Comparison of ENCODE assay signal across 8 cellular contexts in genomic region chr17:7204828-7205461, GRCh38. TPM values are rescaled to one million over a fixed set of nuclear protein-coding genes. Genes with fewer than 3 reads are reported as not detected.
A peak's percentile ranks its signal among the peaks of the same experiment; 100 is the strongest.
DNase-seq lines count a peak whose midpoint lies in the region; ATAC-seq and TF ChIP-seq lines count a peak whose summit lies in the region.

No MANE protein-coding gene starts in this region.

- H3K9ac ChIP-seq in BLaER1 = peak overlapping the region; percentile 59; the same call in 1 of the 2 replicates

- H3K27me3 Mint-ChIP-seq in activated naive CD8-positive, alpha-beta T cell treated with anti-CD3 and anti-CD28 coated beads, Interleukin-2, amount 50 U/mL, for 24 hours = no peaks in the 10 kb centered on the region

- H3K36me3 ChIP-seq in BLaER1 (peaks cover 59% of the 10 kb centered on the region), transverse colon (no peaks in the 10 kb centered on the region)

- intact Hi-C loops in left cardiac atrium (cut with DNase I) (no loop called here), posterior vena cava (cut with DNase I) (no loop called here), transverse colon (cut with DNase I; ENCODE audit: low total_unique reads) (no loop called here)

- H3K27me3 ChIP-seq in BLaER1 = no peaks in the 10 kb centered on the region
- H3K27me3 ChIP-seq in transverse colon = no peaks in the 10 kb centered on the region

- DNase-seq in SK-MEL-5 (ENCODE audit: low read depth, low spot score) = peak; percentile 81
- peak; percentile 94 for DNase-seq in activated naive CD8-positive, alpha-beta T cell treated with anti-CD3 and anti-CD28 coated beads, Interleukin-2, amount 50 U/mL, for 24 hours
- DNase-seq in left cardiac atrium = peak; percentile 92
- DNase-seq in posterior vena cava (ENCODE audit: low spot score) = peak; percentile 95
- peak; percentile 87 for DNase-seq in transverse colon

- in situ Hi-C loops in SK-MEL-5 (cut with HindIII; ENCODE audit: low pct_unique_long_range_greater_than_20kb, low sequenced_read_pairs) (no loop called here), transverse colon (cut with MboI; ENCODE audit: low pct_ligation_motif_present in 1 of 4, low pct_unique_long_range_greater_than_20kb in 1 of 4, low sequenced_read_pairs in 3 of 4) (no loop called here)

- peak overlapping the region; percentile 66 for H3K4me3 Mint-ChIP-seq in activated naive CD8-positive, alpha-beta T cell treated with anti-CD3 and anti-CD28 coated beads, Interleukin-2, amount 50 U/mL, for 24 hours

- H4K20me1 ChIP-seq in BLaER1 = peaks cover 53% of the 10 kb centered on the region; the same call in 1 of the 2 replicates

- H3K4me1 ChIP-seq in BLaER1 (peaks cover 50% of the 10 kb centered on the region), transverse colon (peaks cover 3 to 15% (median 5%) of the 10 kb centered on the region in 4 donors)

- no peak for TF ChIP-seq POLR2A in transverse colon (IDR thresholded peaks at IDR 0.05)

- TF ChIP-seq EP300 in transverse colon (IDR thresholded peaks at IDR 0.05; ENCODE audit: low read depth) = no peak

- no peaks in the 10 kb centered on the region for H3K9me3 ChIP-seq in BLaER1
- no peaks in the 10 kb centered on the region for H3K9me3 ChIP-seq in transverse colon

- ATAC-seq in GM19324 (IDR thresholded peaks at IDR 0.05; ENCODE audit: low FRiP score, unreplicated experiment) = peak; percentile 75
- peak; percentile 64 for ATAC-seq in HG03469 (IDR thresholded peaks at IDR 0.05; ENCODE audit: unreplicated experiment)
- ATAC-seq in activated naive CD8-positive, alpha-beta T cell treated with anti-CD3 and anti-CD28 coated beads, Interleukin-2, amount 50 U/mL, for 24 hours = peak; percentile 90
- ATAC-seq in left cardiac atrium = peak; percentile 90 to 91

- H3K36me3 Mint-ChIP-seq in activated naive CD8-positive, alpha-beta T cell treated with anti-CD3 and anti-CD28 coated beads, Interleukin-2, amount 50 U/mL, for 24 hours (ENCODE audit: low read depth) = peaks cover 2% of the 10 kb centered on the region

- H3K27ac ChIP-seq in BLaER1 = 0 out of 2 replicates have a peak overlapping the region, but pooled peaks have one; percentile 40
- peak overlapping the region; percentile 51 to 73 (median 60) for H3K27ac ChIP-seq in transverse colon

- H3K4me1 Mint-ChIP-seq in activated naive CD8-positive, alpha-beta T cell treated with anti-CD3 and anti-CD28 coated beads, Interleukin-2, amount 50 U/mL, for 24 hours = peaks cover 28% of the 10 kb centered on the region

- H3K4me3 ChIP-seq in BLaER1 (peak overlapping the region; percentile 64), transverse colon (peak overlapping the region; percentile 22 to 49 (median 31))

- H3K27ac Mint-ChIP-seq in activated naive CD8-positive, alpha-beta T cell treated with anti-CD3 and anti-CD28 coated beads, Interleukin-2, amount 50 U/mL, for 24 hours = peak overlapping the region; percentile 81

- no peak for TF ChIP-seq CTCF in transverse colon (IDR thresholded peaks at IDR 0.05)

- peak overlapping the region; percentile 80 for H3K4me2 ChIP-seq in BLaER1

- no peaks in the 10 kb centered on the region for H3K9me3 Mint-ChIP-seq in activated naive CD8-positive, alpha-beta T cell treated with anti-CD3 and anti-CD28 coated beads, Interleukin-2, amount 50 U/mL, for 24 hours

- WGBS in transverse colon (ENCODE audit: low coverage in 1 of 2), 2 donors = 1% methylated on average over 25 of the region's 34 CpGs; no CpG with 5 or more reads in 1 of the 2 donors

RNA-seq across cellular contexts. Expression of gene DLG4, which starts 14.7 kb away (rescaled TPM):
- total RNA-seq in SK-MEL-5 (2014; rRNA removed; shearing (Covaris generic)) = 3.7 and 3.9 TPM in 2 replicates
- polyA plus RNA-seq in SK-MEL-5 (2015; cell fraction: cytosol; rRNA removed) = 5.0 and 9.0 TPM in 2 replicates
- polyA plus RNA-seq in SK-MEL-5 (2015; cell fraction: nucleus; rRNA removed) = 20.1 and 25.9 TPM in 2 replicates
- 10 to 100 TPM; 21.3 to 22.9 TPM for total RNA-seq in left cardiac atrium
- 10 to 100 TPM; 20.8 to 21.2 TPM for total RNA-seq in posterior vena cava
- total RNA-seq in transverse colon = 10 to 100 TPM in 1 of 4 donors, 1 to 10 TPM in 3; 2.4 to 15.7 (median 6.1) TPM

RNA-seq across cellular contexts. Expression of gene ACADVL, which starts 14.8 kb away (rescaled TPM):
- total RNA-seq in SK-MEL-5 (2014; rRNA removed; shearing (Covaris generic)) = 123 and 148 TPM in 2 replicates
- 149 and 184 TPM in 2 replicates for polyA plus RNA-seq in SK-MEL-5 (2015; cell fraction: cytosol; rRNA removed)
- 1,839 and 2,323 TPM in 2 replicates for polyA plus RNA-seq in SK-MEL-5 (2015; cell fraction: nucleus; rRNA removed)
- total RNA-seq in left cardiac atrium = 1,000 to 10,000 TPM in 1 of 2 donors, 100 to 1,000 TPM in 1; 891 to 1,101 TPM
- 100 to 1,000 TPM; 444 to 567 TPM for total RNA-seq in posterior vena cava
- 1,000 to 10,000 TPM in 3 of 4 donors, 100 to 1,000 TPM in 1; 877 to 3,047 (median 1,981) TPM for total RNA-seq in transverse colon

RNA-seq across cellular contexts. Expression of gene ASGR1, which starts 25.8 kb away (rescaled TPM):
- total RNA-seq in SK-MEL-5 (2014; rRNA removed; shearing (Covaris generic)) = 0.21 and 0.56 TPM in 2 replicates
- polyA plus RNA-seq in SK-MEL-5 (2015; cell fraction: cytosol; rRNA removed) = not detected in 2 replicates
- polyA plus RNA-seq in SK-MEL-5 (2015; cell fraction: nucleus; rRNA removed) = 4.6 TPM in 1 of 2 replicates, not detected in the other
- total RNA-seq in left cardiac atrium (under 1 TPM; 0.68 TPM), posterior vena cava (1 to 10 TPM; 1.2 to 2.2 TPM), transverse colon (under 1 TPM in 2 of 4 donors, not detected in 2; 0.48 to 0.82 TPM)

RNA-seq across cellular contexts. Expression of gene DVL2, which starts 29.4 kb away (rescaled TPM):
- total RNA-seq in SK-MEL-5 (2014; rRNA removed; shearing (Covaris generic)) = 86.9 and 91.5 TPM in 2 replicates
- 57.4 and 71.1 TPM in 2 replicates for polyA plus RNA-seq in SK-MEL-5 (2015; cell fraction: cytosol; rRNA removed)
- polyA plus RNA-seq in SK-MEL-5 (2015; cell fraction: nucleus; rRNA removed) = 141 and 181 TPM in 2 replicates
- total RNA-seq in left cardiac atrium (10 to 100 TPM; 22.5 to 23.8 TPM), posterior vena cava (10 to 100 TPM; 21.9 to 26.7 TPM), transverse colon (100 to 1,000 TPM in 2 of 4 donors, 10 to 100 TPM in 2; 35.9 to 182 (median 69.2) TPM)

RNA-seq across cellular contexts. Expression of gene PHF23, which starts 34.3 kb away (rescaled TPM):
- 69.0 and 81.3 TPM in 2 replicates for total RNA-seq in SK-MEL-5 (2014; rRNA removed; shearing (Covaris generic))
- polyA plus RNA-seq in SK-MEL-5 (2015; cell fraction: cytosol; rRNA removed) = 73.5 and 76.9 TPM in 2 replicates
- polyA plus RNA-seq in SK-MEL-5 (2015; cell fraction: nucleus; rRNA removed) = 31.9 and 70.5 TPM in 2 replicates
- total RNA-seq in left cardiac atrium (10 to 100 TPM; 18.5 to 27.5 TPM), posterior vena cava (10 to 100 TPM; 20.4 to 27.5 TPM), transverse colon (10 to 100 TPM; 20.6 to 33.5 (median 27.8) TPM)

Comparison
In these comparisons a context has a peak if more than half of its experiments do, and no peak if none do; other contexts are left out.
1. Peak in every context shown above with its lines: DNase-seq, ATAC-seq, H3K4me3 ChIP-seq and H3K27ac ChIP-seq.